Comparison of ENCODE assay signal across 9 cellular contexts in the genomic region with DNA sequence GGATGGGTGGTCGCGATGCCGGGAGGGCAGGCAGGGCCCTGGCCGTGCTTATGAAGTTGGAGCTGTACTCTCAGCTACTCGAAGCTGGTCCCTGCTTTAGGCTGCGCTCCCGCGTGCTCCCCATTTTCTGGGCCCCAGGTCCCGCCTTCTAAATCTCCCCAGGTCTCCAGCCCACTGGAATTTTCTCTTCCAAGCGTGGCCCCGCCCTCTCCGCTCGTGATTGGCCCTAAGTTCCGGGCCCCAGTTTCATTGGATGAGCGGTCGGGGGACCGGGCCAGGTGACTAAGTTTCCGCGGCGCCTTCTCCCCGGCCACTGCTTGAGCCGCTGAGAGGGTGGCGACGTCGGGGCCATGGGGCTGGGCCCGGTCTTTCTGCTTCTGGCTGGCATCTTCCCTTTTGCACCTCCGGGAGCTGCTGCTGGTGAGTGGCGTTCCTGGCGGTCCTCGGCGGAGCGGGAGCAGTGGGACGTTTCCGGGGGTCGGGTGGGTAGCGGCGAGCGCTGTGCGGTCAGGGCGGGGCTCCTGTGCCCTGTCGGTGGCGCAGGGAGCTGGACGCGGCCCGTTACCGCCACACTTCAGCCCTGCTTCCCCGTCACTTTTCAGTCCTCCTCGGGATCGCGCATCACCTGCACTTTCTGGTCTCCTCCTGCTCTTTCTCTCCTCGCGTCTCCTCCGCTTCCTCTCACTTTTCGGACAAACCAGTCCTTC. TPM values are rescaled to one million over a fixed set of nuclear protein-coding genes. Genes with fewer than 3 reads are reported as not detected.
DNase-seq lines count a peak whose midpoint lies in the region; ATAC-seq, FAIRE-seq and TF ChIP-seq lines count a peak whose summit lies in the region.
"Had no signal": no experiment of that assay in that cellular context is flagged by ENCODE, and none has a peak within 500 bp of the region (broad histone marks: within the 10 kb centered on the region; RNA-seq: fewer than 3 reads in every experiment).

A gene (plus strand): TSS at position 313 of the 707 bp plus-strand sequence. CDS start 38 bp downstream, at position 351.

- peaks cover 75% of the 10 kb centered on the region for H3K4me1 Mint-ChIP-seq in CD4-positive, alpha-beta T cell (ENCODE audit: low read depth)

- H3K4me3 Mint-ChIP-seq in CD4-positive, alpha-beta T cell = peak within 1 kb of the TSS; percentile 92

- peaks cover 18% of the 10 kb centered on the region for H3K36me3 Mint-ChIP-seq in CD4-positive, alpha-beta T cell (ENCODE audit: low read depth)

- peaks cover 4% of the 10 kb centered on the region for H3K9me1 ChIP-seq in keratinocyte (ENCODE audit: control insufficient read depth, extremely low read depth, insufficient read depth, low read length)

- FAIRE-seq in keratinocyte (lab: Jason Lieb, UNC) = no peak
- FAIRE-seq: endometrium had no signal

- no peaks in the 10 kb centered on the region for H3K9me3 ChIP-seq in CD4-positive, alpha-beta T cell (ENCODE audit: control insufficient read depth, low read length)
- no peaks in the 10 kb centered on the region for H3K9me3 ChIP-seq in KOPT-K1 (ENCODE audit: insufficient read depth, low read length, poor library complexity, severe bottlenecking)
- H3K9me3 ChIP-seq in keratinocyte (ENCODE audit: control insufficient read depth, low read depth, low read length) = no peaks in the 10 kb centered on the region

- POLR2A ChIA-PET in CD4-positive, alpha-beta T cell (lab: Charles Lee) = interaction anchor here (0.7 to 0.9 kb wide), 5 partner anchors 19 to 1342 kb away, joined by 3 read pairs; a partner anchor contains a TSS

- H3K9me3 Mint-ChIP-seq in CD4-positive, alpha-beta T cell = no peaks in the 10 kb centered on the region

- H3K4me2 ChIP-seq in keratinocyte (ENCODE audit: control insufficient read depth, extremely low read depth, insufficient read depth, low read depth, low read length) = peak within 1 kb of the TSS; percentile 90

- dilution Hi-C loops in keratinocyte (cut with MboI; ENCODE audit: extremely low pct_ligation_motif_present, low sequenced_read_pairs) = no loop called here

- H2AFZ ChIP-seq in keratinocyte (ENCODE audit: control insufficient read depth, low read length) = peak within 1 kb of the TSS; percentile 63

- H3K36me3 ChIP-seq in KOPT-K1 (ENCODE audit: insufficient read depth, low read length) (no peaks in the 10 kb centered on the region), keratinocyte (ENCODE audit: control insufficient read depth in 2 of 2, extremely low read depth in 1 of 2, insufficient read depth in 2 of 2, low read length in 2 of 2) (no peaks in the 10 kb centered on the region)

- no peak for TF ChIP-seq CTCF in CD4-positive, alpha-beta T cell (IDR thresholded peaks at IDR 0.05)
- no peak for TF ChIP-seq CTCF in keratinocyte (optimal IDR thresholded peaks at IDR 0.05 in 1 of 3, IDR thresholded peaks at IDR 0.05 in 1 of 3, conservative IDR thresholded peaks at IDR 0.05 in 1 of 3; ENCODE audit: extremely low read depth in 1 of 3, insufficient read depth in 2 of 3, low read length in 3 of 3)

- CTCF ChIA-PET in CD4-positive, alpha-beta T cell (lab: Charles Lee) = interaction anchor here (1.4 to 1.7 kb wide), 3 partner anchors 37 to 206 kb away, joined by 3 to 5 read pairs (median 5); no protein-coding TSS in a partner anchor

- H4K20me1 ChIP-seq in keratinocyte (ENCODE audit: control insufficient read depth, extremely low read depth, insufficient read depth, low read length) = peaks cover 18% of the 10 kb centered on the region

- H3K27ac Mint-ChIP-seq in CD4-positive, alpha-beta T cell = peak within 1 kb of the TSS; percentile 81

- peaks cover 76% of the 10 kb centered on the region for H3K79me2 ChIP-seq in keratinocyte (ENCODE audit: control insufficient read depth, insufficient read depth, low read length)

- peak within 1 kb of the TSS; percentile 50 for H3K27ac ChIP-seq in CD4-positive, alpha-beta T cell (ENCODE audit: low read depth, low read length)
- H3K27ac ChIP-seq in KOPT-K1 (ENCODE audit: low read depth, low read length, poor library complexity, severe bottlenecking) = peak within 1 kb of the TSS; percentile 37
- peak within 1 kb of the TSS; percentile 70 for H3K27ac ChIP-seq in keratinocyte (ENCODE audit: control insufficient read depth, insufficient read depth, low read length)

- no peaks in the 10 kb centered on the region for H3K27me3 Mint-ChIP-seq in CD4-positive, alpha-beta T cell

- no peaks in the 10 kb centered on the region for H3K27me3 ChIP-seq in CD4-positive, alpha-beta T cell (ENCODE audit: control insufficient read depth, insufficient read depth, low read length)
- H3K27me3 ChIP-seq in keratinocyte (ENCODE audit: control insufficient read depth, extremely low read depth, insufficient read depth, low read length) = no peaks in the 10 kb centered on the region

- peak; percentile 38 for ATAC-seq in CD4-positive, alpha-beta T cell (ENCODE audit: poor library complexity)
- ATAC-seq in GM21423 (IDR thresholded peaks at IDR 0.05; ENCODE audit: unreplicated experiment) = peak; percentile 44
- ATAC-seq in activated CD4-positive, CD25-positive, alpha-beta regulatory T cell treated with anti-CD3 and anti-CD28 coated beads, Interleukin-2, amount 50 U/mL, for 24 hours = peak; percentile 70 to 71
- no peak for ATAC-seq in GM18873 (IDR thresholded peaks at IDR 0.05; ENCODE audit: low FRiP score, unreplicated experiment)

- peak within 1 kb of the TSS; percentile 89 for H3K9ac ChIP-seq in keratinocyte (ENCODE audit: control insufficient read depth, extremely low read depth, insufficient read depth, low read length)

- H3K4me3 ChIP-seq in keratinocyte (ENCODE audit: control insufficient read depth in 2 of 3, extremely low read depth in 1 of 3, insufficient read depth in 2 of 3, low read depth in 1 of 3, low read length in 3 of 3) = peak within 1 kb of the TSS; percentile 76 to 85 (median 79)

- peak; percentile 25 to 72 (median 48) for DNase-seq in CD4-positive, alpha-beta T cell
- peak; percentile 81 for DNase-seq in cerebellum (ENCODE audit: low spot score)
- peak; percentile 66 for DNase-seq in keratinocyte (ENCODE audit: low read depth, low spot score)
- peak; percentile 51 to 79 for DNase-seq in stimulated activated CD4-positive, alpha-beta T cell treated with anti-CD3 and anti-CD28 coated beads, Interleukin-12 subunit alpha, Interleukin-12 subunit beta, amount 100 ng/mL, for 24 hours (ENCODE audit: low read depth in 2 of 2)

- intact Hi-C loops in CD4-positive, alpha-beta T cell (cut with DNase I, micrococcal nuclease) = loop anchor here in 1 of 2 experiments (2.0 kb wide), 1 partner anchor 17 kb away; no protein-coding TSS in a partner anchor

- peaks cover 50% of the 10 kb centered on the region for H3K4me1 ChIP-seq in keratinocyte (ENCODE audit: control insufficient read depth, extremely low read depth, insufficient read depth, low read length)

RNA-seq across cellular contexts. Expression of the gene that starts here (rescaled TPM):
- 10 to 100 TPM; 10.6 to 14.0 TPM for total RNA-seq in CD4-positive, alpha-beta T cell
- total RNA-seq in cerebellum = 2.7 TPM
- 59.9 to 81.8 TPM (median 67.7 TPM) in 3 replicates for polyA plus RNA-seq in keratinocyte
- polyA plus RNA-seq in keratinocyte (2011; ENCODE audit: low read depth) = 17.9 TPM
- 57.5 and 58.6 TPM in 2 replicates for polyA plus RNA-seq in keratinocyte (2011; cell fraction: cytosol; rRNA removed)
- polyA plus RNA-seq in keratinocyte (2011; cell fraction: nucleus; rRNA removed) = 121 and 129 TPM in 2 replicates
- 45.3 and 55.8 TPM in 2 replicates for polyA plus RNA-seq in keratinocyte (2012; ENCODE audit: low replicate concordance)
- polyA minus RNA-seq in keratinocyte = 53.9 to 70.1 TPM (median 55.4 TPM) in 3 replicates
- 43.4 TPM for polyA minus RNA-seq in keratinocyte (2011; cell fraction: cytosol; rRNA and poly(A)+ RNA removed)
- polyA minus RNA-seq in keratinocyte (2011; cell fraction: nucleus; rRNA and poly(A)+ RNA removed) = 49.2 and 72.2 TPM in 2 replicates
